27 cellular contexts compared by ENCODE assay signal in the genomic region with DNA sequence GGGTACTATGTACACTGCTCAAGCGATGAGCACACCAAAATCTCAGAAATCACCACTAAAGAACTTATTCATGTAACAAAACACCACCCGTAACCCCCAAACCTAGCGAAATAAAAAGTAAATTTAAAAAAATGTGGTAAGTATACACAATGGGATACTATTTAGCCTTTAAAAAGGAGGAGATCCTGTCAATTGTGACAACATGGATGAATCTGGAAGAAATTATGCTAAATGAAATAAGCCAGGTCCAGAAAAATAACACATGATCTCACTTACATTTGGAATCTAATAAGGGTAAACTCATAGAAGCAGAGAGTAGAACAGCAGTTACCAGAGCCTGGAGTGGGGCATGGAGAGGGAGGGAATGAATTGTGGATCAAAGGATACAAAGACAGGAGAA.
"Had no signal": no experiment of that assay in that cellular context is flagged by ENCODE, and none has a peak within 500 bp of the region (broad histone marks: within the 10 kb centered on the region; RNA-seq: fewer than 3 reads in every experiment).

No MANE protein-coding gene starts in this region.

- H3K27me3 ChIP-seq: neural progenitor cell, ovary, right lobe of liver, sigmoid colon, stomach, thyroid gland, tibial nerve, upper lobe of left lung, vagina had no signal

- H3K36me3 Mint-ChIP-seq: neural progenitor cell; stimulated activated effector memory CD8-positive, alpha-beta T cell treated with anti-CD3 and anti-CD28 coated beads, Interleukin-12 subunit alpha, Interleukin-12 subunit beta, amount 100 ng/mL, for 72 hours; stimulated activated naive B cell treated with anti-CD40 and anti-IgM and Interleukin-4, amounts not matched to agents 10 μg/mL and 1 μg/mL and 100 μg/mL, for 72 hours had no signal

- H3K4me2 ChIP-seq: neural progenitor cell had no signal

- H3K27ac ChIP-seq: neural progenitor cell, ovary, parathyroid adenoma, psoas muscle, right lobe of liver, sigmoid colon, stomach, thoracic aorta, thyroid gland, tibial nerve, upper lobe of left lung, vagina had no signal

- H3K9me3 ChIP-seq: ovary, right lobe of liver, thoracic aorta, thyroid gland, vagina had no signal

- H3K4me1 ChIP-seq: parathyroid adenoma, psoas muscle, sigmoid colon, stomach, tibial nerve, upper lobe of left lung, vagina had no signal

- H2AFZ ChIP-seq: neural progenitor cell, parathyroid adenoma had no signal

- H3K4me3 Mint-ChIP-seq: nephron; stimulated activated effector memory CD8-positive, alpha-beta T cell treated with anti-CD3 and anti-CD28 coated beads, Interleukin-12 subunit alpha, Interleukin-12 subunit beta, amount 100 ng/mL, for 72 hours; stimulated activated naive B cell treated with anti-CD40 and anti-IgM and Interleukin-4, amounts not matched to agents 10 μg/mL and 1 μg/mL and 100 μg/mL, for 72 hours; stimulated activated naive CD8-positive, alpha-beta T cell treated with anti-CD3 and anti-CD28 coated beads, Interleukin-15, Interleukin-2, amounts not matched to agents 100 ng/mL and 50 ng/mL, for 24 hours had no signal

- ATAC-seq: psoas muscle; right cardiac atrium; right lobe of liver; stimulated activated effector memory CD8-positive, alpha-beta T cell treated with anti-CD3 and anti-CD28 coated beads, Interleukin-12 subunit alpha, Interleukin-12 subunit beta, amount 100 ng/mL, for 72 hours; stimulated activated naive B cell treated with anti-CD40 and anti-IgM and Interleukin-4, amounts not matched to agents 10 μg/mL and 1 μg/mL and 100 μg/mL, for 72 hours had no signal

- DNase-seq: occipital lobe; ovary; posterior cingulate gyrus; psoas muscle; right cardiac atrium; right lobe of liver; sigmoid colon; small intestine; stimulated activated CD4-positive, alpha-beta T cell treated with anti-CD3 and anti-CD28 coated beads, Interleukin-15, amount 100 ng/mL, for 24 hours; stimulated activated CD4-positive, alpha-beta T cell treated with anti-CD3 and anti-CD28 coated beads, Interleukin-2, amount 100 ng/mL, for 24 hours; stimulated activated CD4-positive, alpha-beta T cell treated with anti-CD3 and anti-CD28 coated beads, Interleukin-2, amount 100 ng/mL, for 48 hours; stimulated activated CD4-positive, alpha-beta T cell treated with anti-CD3 and anti-CD28 coated beads, Interleukin-4, amount 100 ng/mL, for 24 hours; stimulated activated naive B cell treated with anti-CD40 and anti-IgM and Interleukin-4, amounts not matched to agents 10 μg/mL and 1 μg/mL and 100 μg/mL, for 72 hours; stimulated activated naive CD4-positive, alpha-beta T cell treated with Interleukin-2 at 50 U/mL for 16 hours; stomach; thyroid gland; trophoblast cell; upper lobe of left lung had no signal

- H3K9ac ChIP-seq: neural progenitor cell, parathyroid adenoma had no signal

- H3K27me3 Mint-ChIP-seq: progenitor cell of endocrine pancreas had no signal

- H3K4me3 ChIP-seq: neural progenitor cell, ovary, psoas muscle, right lobe of liver, sigmoid colon, stomach, thoracic aorta, thyroid gland, tibial nerve, upper lobe of left lung, vagina had no signal

- H3K79me2 ChIP-seq: parathyroid adenoma had no signal

- H3K36me3 ChIP-seq: neural progenitor cell, ovary, right lobe of liver, sigmoid colon, stomach, thoracic aorta, thyroid gland, tibial nerve, upper lobe of left lung, vagina had no signal

- H3K4me1 Mint-ChIP-seq: neural progenitor cell; stimulated activated effector memory CD8-positive, alpha-beta T cell treated with anti-CD3 and anti-CD28 coated beads, Interleukin-12 subunit alpha, Interleukin-12 subunit beta, amount 100 ng/mL, for 72 hours; stimulated activated naive B cell treated with anti-CD40 and anti-IgM and Interleukin-4, amounts not matched to agents 10 μg/mL and 1 μg/mL and 100 μg/mL, for 72 hours had no signal

- H3K9me3 Mint-ChIP-seq: stimulated activated effector memory CD8-positive, alpha-beta T cell treated with anti-CD3 and anti-CD28 coated beads, Interleukin-12 subunit alpha, Interleukin-12 subunit beta, amount 100 ng/mL, for 72 hours had no signal

- H3K27ac Mint-ChIP-seq: nephron; neural progenitor cell; progenitor cell of endocrine pancreas; stimulated activated effector memory CD8-positive, alpha-beta T cell treated with anti-CD3 and anti-CD28 coated beads, Interleukin-12 subunit alpha, Interleukin-12 subunit beta, amount 100 ng/mL, for 72 hours; stimulated activated naive B cell treated with anti-CD40 and anti-IgM and Interleukin-4, amounts not matched to agents 10 μg/mL and 1 μg/mL and 100 μg/mL, for 72 hours; stimulated activated naive CD8-positive, alpha-beta T cell treated with anti-CD3 and anti-CD28 coated beads, Interleukin-15, Interleukin-2, amounts not matched to agents 100 ng/mL and 50 ng/mL, for 24 hours had no signal
